9 cellular contexts compared by ENCODE assay signal in genomic region chr1:167601442-167602380, GRCh38. TPM values are rescaled to one million over a fixed set of nuclear protein-coding genes. Genes with fewer than 3 reads are reported as not detected.
DNase-seq lines count a peak whose midpoint lies in the region; ATAC-seq and TF ChIP-seq lines count a peak whose summit lies in the region.
"Had no signal": no experiment of that assay in that cellular context is flagged by ENCODE, and none has a peak within 500 bp of the region (broad histone marks: within the 10 kb centered on the region; RNA-seq: fewer than 3 reads in every experiment).

No MANE protein-coding gene starts in this region.

- DNase-seq in CD1c-positive myeloid dendritic cell (ENCODE audit: extremely low spot score) (peak; percentile 92), M059J (ENCODE audit: low read depth) (peak; percentile 74), astrocyte of the spinal cord (ENCODE audit: low read depth, low spot score) (peak; percentile 4), myocyte (ENCODE audit: low read depth) (peak; percentile 94), NCI-H1105 (lab: John Stamatoyannopoulos, UW) (no peak), kidney tubule cell (ENCODE audit: low spot score) (no peak), cerebellar nuclear complex (lab: John Stamatoyannopoulos, UW) (no peak)

- no peak for TF ChIP-seq CTCF in astrocyte of the spinal cord (IDR thresholded peaks at IDR 0.05; ENCODE audit: low read depth, low read length)

- H3K4me3 ChIP-seq in astrocyte of the spinal cord (ENCODE audit: low read depth, low read length), result no peak overlapping the region
- H3K4me3 ChIP-seq: thoracic aorta had no signal

- ATAC-seq in HG02571 (IDR thresholded peaks at IDR 0.05; ENCODE audit: unreplicated experiment), result no peak

- in situ Hi-C loops in astrocyte of the spinal cord (cut with HindIII; ENCODE audit: low sequenced_read_pairs), result no loop called here

RNA-seq across cellular contexts. Expression of gene RCSD1, which starts 28.3 kb away (rescaled TPM):
- 0.15 and 0.81 TPM in 2 replicates for total RNA-seq in M059J (2014; rRNA removed; shearing (Covaris generic))
- total RNA-seq in myocyte, result 121 and 176 TPM in 2 replicates
- polyA plus RNA-seq in myocyte (2012), result 30.1 TPM

RNA-seq across cellular contexts. Expression of gene CREG1, which starts 48.1 kb away (rescaled TPM):
- total RNA-seq in M059J (2014; rRNA removed; shearing (Covaris generic)), result 74.8 and 81.5 TPM in 2 replicates
- 201 and 310 TPM in 2 replicates for total RNA-seq in myocyte
- polyA plus RNA-seq in myocyte (2012), result 51.1 TPM

Comparison
In these comparisons a context has a peak if more than half of its experiments do, and no peak if none do; other contexts are left out.
1. DNase-seq: peak in CD1c-positive myeloid dendritic cell (single experiment), M059J (single experiment), astrocyte of the spinal cord (single experiment) and myocyte (single experiment); none in NCI-H1105 (single experiment), kidney tubule cell (single experiment) and cerebellar nuclear complex (0 of 2).
2. RNA of gene RCSD1, which starts 28.3 kb away (total RNA-seq): 121 to 176 TPM in myocyte; 0.15 to 0.81 TPM in M059J; every median in the first group is over 10 times any median in the second.